Comparison of ENCODE assay signal across 17 cellular contexts in genomic region chrX:35711281-35711680, GRCh38.
"Had no signal": no experiment of that assay in that cellular context is flagged by ENCODE, and none has a peak within 500 bp of the region (broad histone marks: within the 10 kb centered on the region; RNA-seq: fewer than 3 reads in every experiment).

No MANE protein-coding gene starts in this region.

- FAIRE-seq: endothelial cell of umbilical vein had no signal

- H3K4me1 Mint-ChIP-seq: activated CD8-positive, alpha-beta memory T cell treated with anti-CD3 and anti-CD28 coated beads, Interleukin-2, amount 10 ng/mL, durations not matched to agents 7 days and 5 days; naive thymus-derived CD4-positive, alpha-beta T cell; stimulated activated memory B cell treated with anti-CD40 and anti-IgM and Interleukin-4, amounts not matched to agents 10 μg/mL and 1 μg/mL and 100 μg/mL, for 72 hours had no signal

- H3K4me3 ChIP-seq: lower lobe of right lung, tibial nerve had no signal

- H3K36me3 Mint-ChIP-seq: activated CD8-positive, alpha-beta memory T cell treated with anti-CD3 and anti-CD28 coated beads, Interleukin-2, amount 10 ng/mL, durations not matched to agents 7 days and 5 days; activated naive CD4-positive, alpha-beta T cell treated with anti-CD3 and anti-CD28 coated beads, Interleukin-2, amount 50 U/mL, for 72 hours; naive thymus-derived CD4-positive, alpha-beta T cell; stimulated activated memory B cell treated with anti-CD40 and anti-IgM and Interleukin-4, amounts not matched to agents 10 μg/mL and 1 μg/mL and 100 μg/mL, for 72 hours had no signal

- ATAC-seq: activated CD8-positive, alpha-beta memory T cell treated with anti-CD3 and anti-CD28 coated beads, Interleukin-2, amount 10 ng/mL, durations not matched to agents 7 days and 5 days; activated naive CD4-positive, alpha-beta T cell treated with anti-CD3 and anti-CD28 coated beads, Interleukin-2, amount 50 U/mL, for 72 hours; left cardiac atrium; lower lobe of right lung; naive thymus-derived CD4-positive, alpha-beta T cell; stimulated activated memory B cell treated with anti-CD40 and anti-IgM and Interleukin-4, amounts not matched to agents 10 μg/mL and 1 μg/mL and 100 μg/mL, for 72 hours had no signal

- H3K9me3 Mint-ChIP-seq: activated naive CD4-positive, alpha-beta T cell treated with anti-CD3 and anti-CD28 coated beads, Interleukin-2, amount 50 U/mL, for 72 hours; activated T-cell treated with anti-CD3 and anti-CD28 coated beads, Interleukin-2, amount 50 U/mL, for 24 hours; stimulated activated memory B cell treated with anti-CD40 and anti-IgM and Interleukin-4, amounts not matched to agents 10 μg/mL and 1 μg/mL and 100 μg/mL, for 72 hours had no signal

- H3K4me3 Mint-ChIP-seq: activated CD8-positive, alpha-beta memory T cell treated with anti-CD3 and anti-CD28 coated beads, Interleukin-2, amount 10 ng/mL, durations not matched to agents 7 days and 5 days; activated T-cell treated with anti-CD3 and anti-CD28 coated beads, Interleukin-2, amount 50 U/mL, for 24 hours; naive thymus-derived CD4-positive, alpha-beta T cell; stimulated activated memory B cell treated with anti-CD40 and anti-IgM and Interleukin-4, amounts not matched to agents 10 μg/mL and 1 μg/mL and 100 μg/mL, for 72 hours; T-helper 2 cell treated with Interferon-gamma antibody and Interleukin-4, amounts not matched to agents 5 μg/mL and 100 μg/mL, for 36 hours had no signal

- DNase-seq: activated CD4-positive, alpha-beta T cell treated with anti-CD3 and anti-CD28 coated beads, Interleukin-2, amount 50 U/mL, for 48 hours; activated CD8-positive, alpha-beta memory T cell treated with anti-CD3 and anti-CD28 coated beads, Interleukin-2, amount 10 ng/mL, durations not matched to agents 7 days and 5 days; activated effector memory CD4-positive, alpha-beta T cell treated with anti-CD3 and anti-CD28 coated beads, Interleukin-2, amount 50 U/mL, for 16 hours; activated T-cell treated with anti-CD3 and anti-CD28 coated beads, Interleukin-2, amount 50 U/mL, for 24 hours; amygdala; effector CD4-positive, alpha-beta T cell; hypothalamus; left cardiac atrium; lower lobe of right lung; midbrain; naive thymus-derived CD4-positive, alpha-beta T cell; SW 1271 had no signal

- H3K27ac Mint-ChIP-seq: activated CD8-positive, alpha-beta memory T cell treated with anti-CD3 and anti-CD28 coated beads, Interleukin-2, amount 10 ng/mL, durations not matched to agents 7 days and 5 days; activated naive CD4-positive, alpha-beta T cell treated with anti-CD3 and anti-CD28 coated beads, Interleukin-2, amount 50 U/mL, for 72 hours; activated T-cell treated with anti-CD3 and anti-CD28 coated beads, Interleukin-2, amount 50 U/mL, for 24 hours; naive thymus-derived CD4-positive, alpha-beta T cell; stimulated activated memory B cell treated with anti-CD40 and anti-IgM and Interleukin-4, amounts not matched to agents 10 μg/mL and 1 μg/mL and 100 μg/mL, for 72 hours; T-helper 2 cell treated with Interferon-gamma antibody and Interleukin-4, amounts not matched to agents 5 μg/mL and 100 μg/mL, for 36 hours had no signal

- H3K27me3 Mint-ChIP-seq: activated CD8-positive, alpha-beta memory T cell treated with anti-CD3 and anti-CD28 coated beads, Interleukin-2, amount 10 ng/mL, durations not matched to agents 7 days and 5 days; naive thymus-derived CD4-positive, alpha-beta T cell; stimulated activated memory B cell treated with anti-CD40 and anti-IgM and Interleukin-4, amounts not matched to agents 10 μg/mL and 1 μg/mL and 100 μg/mL, for 72 hours had no signal
